In the genomic region with DNA sequence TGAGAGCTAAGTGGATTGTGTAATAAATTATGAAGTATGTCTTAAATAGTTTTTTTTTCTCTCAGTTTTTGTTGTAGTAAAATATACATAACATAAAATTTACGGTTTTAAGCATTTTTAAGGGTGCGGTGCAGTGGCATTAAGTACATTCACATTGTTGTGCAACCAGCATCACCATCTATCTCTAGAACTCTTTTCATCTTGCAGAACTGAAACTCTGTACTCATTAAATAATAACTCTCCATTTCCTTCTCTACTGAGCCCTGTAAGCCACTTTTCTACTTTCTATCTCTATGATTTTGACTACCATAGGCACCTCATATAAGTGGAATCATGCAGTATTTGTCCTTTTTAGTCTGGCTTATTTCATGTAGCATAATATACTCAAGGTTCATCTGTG, we compare ENCODE assay signal across 13 cellular contexts.
DNase-seq lines count a peak whose midpoint lies in the region; ATAC-seq and TF ChIP-seq lines count a peak whose summit lies in the region.
"Had no signal": no experiment of that assay in that cellular context is flagged by ENCODE, and none has a peak within 500 bp of the region (broad histone marks: within the 10 kb centered on the region; RNA-seq: fewer than 3 reads in every experiment).

No MANE protein-coding gene starts in this region.

- H3K9ac ChIP-seq in OCI-LY3 (ENCODE audit: low read length), result no peak overlapping the region
- H3K9ac ChIP-seq: BLaER1 had no signal

- H3K79me2 ChIP-seq in OCI-LY3 (ENCODE audit: low read length), result no peaks in the 10 kb centered on the region

- peaks cover 38% of the 10 kb centered on the region for H4K20me1 ChIP-seq in OCI-LY3 (ENCODE audit: insufficient read depth, low read length)
- H4K20me1 ChIP-seq: BLaER1 had no signal

- no peak overlapping the region for H3K4me3 ChIP-seq in GM12865 (ENCODE audit: low read depth, low read length)
- H3K4me3 ChIP-seq in OCI-LY3 (ENCODE audit: low read length), result no peak overlapping the region
- no peak overlapping the region for H3K4me3 ChIP-seq in BE2C (ENCODE audit: low read depth, low read length)
- H3K4me3 ChIP-seq: BLaER1 had no signal

- no peak overlapping the region for H3K27ac ChIP-seq in OCI-LY3 (ENCODE audit: low read length)
- H3K27ac ChIP-seq: BLaER1 had no signal

- no peak for TF ChIP-seq CTCF in GM12865 (IDR thresholded peaks at IDR 0.05; ENCODE audit: insufficient read depth, low read depth, low read length, missing control alignments)
- TF ChIP-seq CTCF in OCI-LY3 (IDR thresholded peaks at IDR 0.05; ENCODE audit: low read depth, low read length), result no peak
- no peak for TF ChIP-seq CTCF in BE2C (IDR thresholded peaks at IDR 0.05; ENCODE audit: low read depth, low read length)

- peaks cover 13% of the 10 kb centered on the region for H3K4me1 ChIP-seq in OCI-LY3 (ENCODE audit: low read length)
- no peaks in the 10 kb centered on the region for H3K4me1 ChIP-seq in BE2C
- H3K4me1 ChIP-seq: BLaER1 had no signal

- H2AFZ ChIP-seq in OCI-LY3 (ENCODE audit: low read depth, low read length), result no peak overlapping the region

- peak; percentile 82 for ATAC-seq in GM19395 (IDR thresholded peaks at IDR 0.05; ENCODE audit: unreplicated experiment)
- ATAC-seq in HG02938 (IDR thresholded peaks at IDR 0.05; ENCODE audit: unreplicated experiment), result peak; percentile 89
- ATAC-seq in GM21360 (IDR thresholded peaks at IDR 0.05; ENCODE audit: unreplicated experiment), result no peak
- ATAC-seq in HG02981 (IDR thresholded peaks at IDR 0.05; ENCODE audit: unreplicated experiment), result no peak
- ATAC-seq: HCT116 had no signal

- H3K36me3 ChIP-seq in OCI-LY3 (replicated peaks; ENCODE audit: low read depth, low read length) (peaks cover 36% of the 10 kb centered on the region), BE2C (peaks cover 46% of the 10 kb centered on the region)

- peak overlapping the region; percentile 45 for H3K4me2 ChIP-seq in OCI-LY3 (ENCODE audit: low read length)
- H3K4me2 ChIP-seq: BLaER1 had no signal

- H3K27me3 ChIP-seq in OCI-LY3 (ENCODE audit: low read depth, low read length) (no peaks in the 10 kb centered on the region), BE2C (no peaks in the 10 kb centered on the region)
- H3K27me3 ChIP-seq: BLaER1 had no signal

- DNase-seq in GM12865 (ENCODE audit: low read depth) (peak; percentile 32), COR-L47 (lab: John Stamatoyannopoulos, UW) (no peak), BE2C (no peak)
- DNase-seq: activated T-cell treated with anti-CD3 and anti-CD28 coated beads for 4 hours; OCI-M1; stimulated activated CD4-positive, alpha-beta T cell treated with anti-CD3 and anti-CD28 coated beads, Interleukin-4, amount 100 ng/mL, for 24 hours had no signal

- H3K9me3 ChIP-seq in OCI-LY3 (ENCODE audit: insufficient read depth, low read length), result no peaks in the 10 kb centered on the region
- no peaks in the 10 kb centered on the region for H3K9me3 ChIP-seq in BE2C
- H3K9me3 ChIP-seq: BLaER1 had no signal

Comparison
In these comparisons a context has a peak if more than half of its experiments do, and no peak if none do; other contexts are left out.
1. ATAC-seq: peak in GM19395 (single experiment) and HG02938 (single experiment); none in GM21360 (single experiment) and HG02981 (single experiment).